ENCODE assay signal across 21 cellular contexts in genomic region chr7:112989531-112989930, GRCh38.
"Had no signal": no experiment of that assay in that cellular context is flagged by ENCODE, and none has a peak within 500 bp of the region (broad histone marks: within the 10 kb centered on the region; RNA-seq: fewer than 3 reads in every experiment).

No MANE protein-coding gene starts in this region.

- ATAC-seq: sciatic nerve had no signal

- H3K27me3 ChIP-seq: brain microvascular endothelial cell, neural progenitor cell, ovary, spleen, suprapubic skin had no signal

- H3K4me2 ChIP-seq: neural progenitor cell had no signal

- H3K9me3 ChIP-seq: ovary, spleen, suprapubic skin had no signal

- H3K27ac ChIP-seq: neural progenitor cell, ovary, suprapubic skin had no signal

- H3K36me3 Mint-ChIP-seq: activated naive CD8-positive, alpha-beta T cell; immature natural killer cell; naive B cell; neural progenitor cell; type B pancreatic cell had no signal

- H3K4me3 ChIP-seq: neural progenitor cell, ovary, spleen, suprapubic skin had no signal

- H3K4me3 Mint-ChIP-seq: activated CD4-positive, alpha-beta T cell treated with anti-CD3 and anti-CD28 coated beads, Interleukin-2, amount 10 ng/mL, durations not matched to agents 7 days and 5 days; activated naive CD8-positive, alpha-beta T cell; dendritic cell treated with granulocyte-macrophage colony-stimulating factor and Interleukin-4, amounts not matched to agents 40 ng/mL and 50 ng/mL, for 4 days; immature natural killer cell; naive B cell; neural progenitor cell; stimulated activated naive CD8-positive, alpha-beta T cell treated with anti-CD3 and anti-CD28 coated beads, Interleukin-15, Interleukin-2, amounts not matched to agents 100 ng/mL and 50 ng/mL, for 24 hours; T-helper 2 cell treated with Interferon-gamma antibody and Interleukin-4, amounts not matched to agents 5 μg/mL and 100 μg/mL, for 36 hours; type B pancreatic cell had no signal

- H3K27me3 Mint-ChIP-seq: dendritic cell treated with granulocyte-macrophage colony-stimulating factor and Interleukin-4, amounts not matched to agents 40 ng/mL and 50 ng/mL, for 4 days; type B pancreatic cell had no signal

- H3K4me1 ChIP-seq: spleen, suprapubic skin had no signal

- H3K4me1 Mint-ChIP-seq: activated CD4-positive, alpha-beta T cell treated with anti-CD3 and anti-CD28 coated beads, Interleukin-2, amount 10 ng/mL, durations not matched to agents 7 days and 5 days; immature natural killer cell had no signal

- H3K36me3 ChIP-seq: brain microvascular endothelial cell, neural progenitor cell, ovary, spleen, suprapubic skin had no signal

- DNase-seq: activated CD4-positive, alpha-beta T cell treated with anti-CD3 and anti-CD28 coated beads, Interleukin-2, amount 10 ng/mL, durations not matched to agents 7 days and 5 days; activated CD8-positive, alpha-beta memory T cell treated with anti-CD3 and anti-CD28 coated beads, Interleukin-2, amount 50 U/mL, for 48 hours; activated gamma-delta T cell treated with Interleukin-2 at 50 U/mL for 16 hours; amniotic stem cell; brain microvascular endothelial cell; cerebellar nuclear complex; effector memory CD4-positive, alpha-beta T cell; foreskin melanocyte; immature natural killer cell; mammary epithelial cell; naive B cell; ovary; spleen had no signal

- H3K9ac ChIP-seq: neural progenitor cell had no signal

- H3K9me3 Mint-ChIP-seq: activated CD4-positive, alpha-beta T cell treated with anti-CD3 and anti-CD28 coated beads, Interleukin-2, amount 10 ng/mL, durations not matched to agents 7 days and 5 days; dendritic cell treated with granulocyte-macrophage colony-stimulating factor and Interleukin-4, amounts not matched to agents 40 ng/mL and 50 ng/mL, for 4 days; neural progenitor cell; stimulated activated naive CD8-positive, alpha-beta T cell treated with anti-CD3 and anti-CD28 coated beads, Interleukin-15, Interleukin-2, amounts not matched to agents 100 ng/mL and 50 ng/mL, for 24 hours; T-helper 2 cell treated with Interferon-gamma antibody and Interleukin-4, amounts not matched to agents 5 μg/mL and 100 μg/mL, for 36 hours; type B pancreatic cell had no signal
